ENCODE assay signal across 19 cellular contexts in genomic region chr5:62589504-62589903, GRCh38. TPM values are rescaled to one million over a fixed set of nuclear protein-coding genes. Genes with fewer than 3 reads are reported as not detected.
DNase-seq lines count a peak whose midpoint lies in the region; ATAC-seq, FAIRE-seq and TF ChIP-seq lines count a peak whose summit lies in the region.
"Had no signal": no experiment of that assay in that cellular context is flagged by ENCODE, and none has a peak within 500 bp of the region (broad histone marks: within the 10 kb centered on the region; RNA-seq: fewer than 3 reads in every experiment).

No MANE protein-coding gene starts in this region.

- no TSS peak for BruUV-seq in Panc1 (replicated peaks; lab: Mats Ljungman, UMichigan)

- no peak for FAIRE-seq in H1 (lab: Jason Lieb, UNC)
- FAIRE-seq: GM19239 had no signal

- H4K5ac ChIP-seq in H1 (ENCODE audit: insufficient read length, low read depth, low read length), result no peak overlapping the region

- H2BK15ac ChIP-seq in H1 (ENCODE audit: low read length), result no peak overlapping the region

- H2AFZ ChIP-seq in H1 (ENCODE audit: low read length), result no peak overlapping the region

- CTCF ChIA-PET in activated naive CD4-positive, alpha-beta T cell treated with anti-CD3 and anti-CD28 coated beads, Interleukin-2, amount 10 ng/mL, durations not matched to agents 7 days and 5 days (lab: Charles Lee), result no interaction called here
- CTCF ChIA-PET in Panc1 (lab: Charles Lee), result interaction anchor here (0.8 kb wide), 1 partner anchor 11 kb away, joined by 3 read pairs; the partner anchor contains the start of gene LRRC70
- CTCF ChIA-PET in H1 (lab: Charles Lee; ENCODE audit: partially characterized antibody), result interaction anchor here (0.7 to 2.3 kb wide), 3 partner anchors 16 to 161 kb away, joined by 3 to 8 read pairs (median 3); no protein-coding TSS in a partner anchor

- no peaks in the 10 kb centered on the region for H3K9me3 ChIP-seq in Panc1 (ENCODE audit: control insufficient read depth, insufficient read depth, low read depth, low read length)
- H3K9me3 ChIP-seq in H1 (ENCODE audit: insufficient read depth in 2 of 2, low read depth in 1 of 2, low read length in 1 of 2), result no peaks in the 10 kb centered on the region
- H3K9me3 ChIP-seq in prostate gland, result no peaks in the 10 kb centered on the region
- H3K9me3 ChIP-seq: SJCRH30 had no signal

- no peaks in the 10 kb centered on the region for H3K27me3 Mint-ChIP-seq in activated naive CD4-positive, alpha-beta T cell treated with anti-CD3 and anti-CD28 coated beads, Interleukin-2, amount 50 U/mL, for 24 hours
- no peaks in the 10 kb centered on the region for H3K27me3 Mint-ChIP-seq in activated naive CD4-positive, alpha-beta T cell treated with anti-CD3 and anti-CD28 coated beads, Interleukin-2, amount 10 ng/mL, durations not matched to agents 7 days and 5 days
- no peaks in the 10 kb centered on the region for H3K27me3 Mint-ChIP-seq in progenitor cell of endocrine pancreas

- H3K56ac ChIP-seq in H1 (replicated peaks; ENCODE audit: insufficient read length, low read depth, low read length), result no peak overlapping the region

- H2AK5ac ChIP-seq in H1 (ENCODE audit: low read depth, low read length), result no peak overlapping the region

- H3K14ac ChIP-seq in H1 (ENCODE audit: insufficient read length), result no peak overlapping the region

- H3K4me3 ChIP-seq in Panc1 (ENCODE audit: low read depth in 2 of 2, low read length in 2 of 2), result no peak overlapping the region
- H3K4me3 ChIP-seq in H1 (ENCODE audit: extremely low read depth in 1 of 4, insufficient read depth in 2 of 4, low read depth in 3 of 4, low read length in 4 of 4), result no peak overlapping the region
- H3K4me3 ChIP-seq in prostate gland, result no peak overlapping the region
- H3K4me3 ChIP-seq: SJCRH30 had no signal

- H2BK20ac ChIP-seq in H1 (ENCODE audit: low read length), result no peak overlapping the region

- no peak overlapping the region for H3K4me3 Mint-ChIP-seq in activated naive CD4-positive, alpha-beta T cell treated with anti-CD3 and anti-CD28 coated beads, Interleukin-2, amount 50 U/mL, for 24 hours
- H3K4me3 Mint-ChIP-seq in activated naive CD4-positive, alpha-beta T cell treated with anti-CD3 and anti-CD28 coated beads, Interleukin-2, amount 10 ng/mL, durations not matched to agents 7 days and 5 days, result no peak overlapping the region
- no peak overlapping the region for H3K4me3 Mint-ChIP-seq in progenitor cell of endocrine pancreas (ENCODE audit: low read depth)

- no peak overlapping the region for H3K27ac ChIP-seq in Panc1 (ENCODE audit: low read length)
- H3K27ac ChIP-seq in H1 (ENCODE audit: low read depth, low read length), result no peak overlapping the region
- no peak overlapping the region for H3K27ac ChIP-seq in prostate gland
- H3K27ac ChIP-seq: 22Rv1, SJCRH30 had no signal

- no peak for TF ChIP-seq EP300 in H1 (IDR thresholded peaks at IDR 0.05; ENCODE audit: borderline replicate concordance in 1 of 2, low read depth in 2 of 2, low read length in 2 of 2)

- no peak overlapping the region for H3K18ac ChIP-seq in H1 (ENCODE audit: extremely low read depth, low read length)

- no peak overlapping the region for H2BK5ac ChIP-seq in H1 (ENCODE audit: low read depth, low read length)

- H3K79me1 ChIP-seq in H1 (ENCODE audit: low read depth, low read length), result no peaks in the 10 kb centered on the region

- H3K27ac Mint-ChIP-seq in activated naive CD4-positive, alpha-beta T cell treated with anti-CD3 and anti-CD28 coated beads, Interleukin-2, amount 50 U/mL, for 24 hours, result peak overlapping the region; percentile 13
- no peak overlapping the region for H3K27ac Mint-ChIP-seq in activated naive CD4-positive, alpha-beta T cell treated with anti-CD3 and anti-CD28 coated beads, Interleukin-2, amount 10 ng/mL, durations not matched to agents 7 days and 5 days
- no peak overlapping the region for H3K27ac Mint-ChIP-seq in progenitor cell of endocrine pancreas

- no peak overlapping the region for H3K9ac ChIP-seq in H1 (replicated peaks in 1 of 4; ENCODE audit: extremely low read depth in 1 of 4, low read depth in 3 of 4, low read length in 3 of 4)

- H2BK12ac ChIP-seq in H1 (ENCODE audit: low read depth, low read length), result no peak overlapping the region

- no peak overlapping the region for H3K4ac ChIP-seq in H1 (replicated peaks; ENCODE audit: insufficient read length, low read depth, low read length)

- no peak for DNase-seq in activated naive CD4-positive, alpha-beta T cell treated with anti-CD3 and anti-CD28 coated beads, Interleukin-2, amount 10 ng/mL, durations not matched to agents 7 days and 5 days
- DNase-seq in Panc1 (ENCODE audit: low read depth, low spot score) (no peak), H1 (ENCODE audit: low read depth in 1 of 2, low spot score in 2 of 2) (no peak), epidermal melanocyte (ENCODE audit: insufficient read length, low spot score) (no peak), progenitor cell of endocrine pancreas (ENCODE audit: low spot score, unreplicated experiment) (no peak), prostate gland (ENCODE audit: low spot score) (no peak)
- DNase-seq: DMS79 treated with DMSO at 0.1 percent for 48 hours; KG1; NCI-H1417 treated with DMSO at 0.1 percent for 48 hours; NCI-H1930; NCI-H2171; NCI-H446 treated with DMSO at 0.1 percent for 48 hours; NCI-H748 treated with DMSO at 0.1 percent for 48 hours; NK-92 treated with Interleukin-12 subunit alpha and Interleukin-12 subunit beta, amount 100 ng/mL, for 24 hours had no signal

- ATAC-seq in Panc1 (no peak), GM19455 (IDR thresholded peaks at IDR 0.05; ENCODE audit: unreplicated experiment) (no peak)

- intact Hi-C loops in Panc1 (cut with micrococcal nuclease; ENCODE audit: unreplicated experiment), result no loop called here
- intact Hi-C loops in prostate gland (cut with DNase I), result no loop called here

- H3K4me1 ChIP-seq in Panc1 (ENCODE audit: control insufficient read depth, insufficient read depth, low read length), result no peaks in the 10 kb centered on the region
- H3K4me1 ChIP-seq in H1 (replicated peaks in 1 of 4; ENCODE audit: control insufficient read depth in 3 of 4, insufficient read depth in 4 of 4, low read length in 3 of 4), result peaks cover 0 to 5% (median 0%) of the 10 kb centered on the region in 4 experiments; a peak in 2 of 7 replicates
- no peaks in the 10 kb centered on the region for H3K4me1 ChIP-seq in prostate gland (replicated peaks)
- H3K4me1 ChIP-seq: SJCRH30 had no signal

- no peak overlapping the region for H4K8ac ChIP-seq in H1 (ENCODE audit: extremely low read depth, insufficient read depth, low read length)

- H2BK120ac ChIP-seq in H1 (replicated peaks; ENCODE audit: low read depth, low read length), result no peak overlapping the region

- no peak overlapping the region for H4K91ac ChIP-seq in H1 (replicated peaks; ENCODE audit: insufficient read length, low read length)

- TF ChIP-seq CTCF in Panc1 (IDR thresholded peaks at IDR 0.05) (peak; percentile 21; the same call in 1 of the 2 replicates), H1 (IDR thresholded peaks at IDR 0.05; ENCODE audit: control extremely low read depth in 1 of 3, insufficient read depth in 1 of 3, low read depth in 1 of 3, low read length in 3 of 3) (peak in 2 of 3 experiments; percentile 23 to 30; a peak in 2 of 4 replicates), progenitor cell of endocrine pancreas (IDR thresholded peaks at IDR 0.05; ENCODE audit: unreplicated experiment) (no peak), prostate gland (IDR thresholded peaks at IDR 0.05) (no peak)

- 97% methylated on average over 2 of the region's 2 CpGs; no CpG with 5 or more reads in 1 of the 2 experiments for WGBS in H1 (ENCODE audit: extremely low coverage in 1 of 2, insufficient coverage in 1 of 2, insufficient read length in 1 of 2, insufficient replicate concordance in 2 of 2, low coverage in 1 of 2, low lambda C conversion rate in 2 of 2, missing lambda C conversion rate in 1 of 2), 2 experiments
- 100% methylated on average over 2 of the region's 2 CpGs for WGBS in prostate gland

- no peaks in the 10 kb centered on the region for H3K23me2 ChIP-seq in H1 (ENCODE audit: low read depth, low read length)

- H3K79me2 ChIP-seq in H1 (ENCODE audit: control insufficient read depth in 1 of 2, insufficient read depth in 2 of 2, low read length in 2 of 2), result no peaks in the 10 kb centered on the region

- H3K36me3 ChIP-seq in Panc1 (ENCODE audit: control insufficient read depth, insufficient read depth, low read length), result no peaks in the 10 kb centered on the region
- H3K36me3 ChIP-seq in H1 (ENCODE audit: control insufficient read depth in 2 of 4, insufficient read depth in 4 of 4, low read length in 3 of 4), result peaks cover 0 to 3% (median 0%) of the 10 kb centered on the region in 4 experiments; a peak in 3 of 8 replicates
- H3K36me3 ChIP-seq in prostate gland, result no peaks in the 10 kb centered on the region

- no peaks in the 10 kb centered on the region for H3K9me3 Mint-ChIP-seq in activated naive CD4-positive, alpha-beta T cell treated with anti-CD3 and anti-CD28 coated beads, Interleukin-2, amount 50 U/mL, for 24 hours
- H3K9me3 Mint-ChIP-seq in activated naive CD4-positive, alpha-beta T cell treated with anti-CD3 and anti-CD28 coated beads, Interleukin-2, amount 10 ng/mL, durations not matched to agents 7 days and 5 days, result no peaks in the 10 kb centered on the region
- H3K9me3 Mint-ChIP-seq in progenitor cell of endocrine pancreas (ENCODE audit: low read depth), result no peaks in the 10 kb centered on the region

- no peak overlapping the region for H3K23ac ChIP-seq in H1 (ENCODE audit: insufficient read length)

- H3K36me3 Mint-ChIP-seq in activated naive CD4-positive, alpha-beta T cell treated with anti-CD3 and anti-CD28 coated beads, Interleukin-2, amount 50 U/mL, for 24 hours, result peaks cover 31% of the 10 kb centered on the region
- H3K36me3 Mint-ChIP-seq in activated naive CD4-positive, alpha-beta T cell treated with anti-CD3 and anti-CD28 coated beads, Interleukin-2, amount 10 ng/mL, durations not matched to agents 7 days and 5 days, result peaks cover 23% of the 10 kb centered on the region
- H3K36me3 Mint-ChIP-seq in progenitor cell of endocrine pancreas (ENCODE audit: insufficient read depth), result peaks cover 13% of the 10 kb centered on the region

- POLR2A ChIA-PET in Panc1 (lab: Charles Lee) (no interaction called here), H1 (lab: Charles Lee; ENCODE audit: partially characterized antibody) (interaction anchor here (0.6 kb wide), 1 partner anchor 49 kb away, joined by 3 read pairs; no protein-coding TSS in a partner anchor)

- no peaks in the 10 kb centered on the region for H3K27me3 ChIP-seq in Panc1 (ENCODE audit: control insufficient read depth, insufficient read depth, low read length)
- H3K27me3 ChIP-seq in H1 (replicated peaks in 1 of 4; ENCODE audit: control insufficient read depth in 3 of 4, extremely low read depth in 1 of 4, insufficient read depth in 3 of 4, low read length in 3 of 4), result no peaks in the 10 kb centered on the region
- no peaks in the 10 kb centered on the region for H3K27me3 ChIP-seq in prostate gland (replicated peaks; ENCODE audit: insufficient read depth)
- H3K27me3 ChIP-seq: SJCRH30 had no signal

- no peak overlapping the region for H3K4me2 ChIP-seq in H1 (ENCODE audit: insufficient read depth in 1 of 2, low read depth in 2 of 2, low read length in 2 of 2)

- H3K4me1 Mint-ChIP-seq in activated naive CD4-positive, alpha-beta T cell treated with anti-CD3 and anti-CD28 coated beads, Interleukin-2, amount 50 U/mL, for 24 hours, result peaks cover 19% of the 10 kb centered on the region
- peaks cover 12% of the 10 kb centered on the region for H3K4me1 Mint-ChIP-seq in activated naive CD4-positive, alpha-beta T cell treated with anti-CD3 and anti-CD28 coated beads, Interleukin-2, amount 10 ng/mL, durations not matched to agents 7 days and 5 days
- H3K4me1 Mint-ChIP-seq in progenitor cell of endocrine pancreas (ENCODE audit: low read depth), result peaks cover 9% of the 10 kb centered on the region

- TF ChIP-seq POLR2A in H1 (IDR thresholded peaks at IDR 0.05; ENCODE audit: control extremely low read depth in 1 of 2, low read depth in 2 of 2, low read length in 2 of 2) (no peak), prostate gland (IDR thresholded peaks at IDR 0.05) (no peak)

- peak; percentile 31 to 44; a peak in 3 of 4 replicates for TF ChIP-seq RAD21 in H1 (IDR thresholded peaks at IDR 0.05 in 1 of 2, conservative IDR thresholded peaks at IDR 0.05 in 1 of 2; ENCODE audit: low read depth in 2 of 2, low read length in 2 of 2)

- in situ Hi-C loops in Panc1 (cut with HindIII; ENCODE audit: low pct_unique_long_range_greater_than_20kb, low sequenced_read_pairs), result no loop called here

- H4K20me1 ChIP-seq in H1 (replicated peaks in 1 of 2; ENCODE audit: control insufficient read depth in 1 of 2, insufficient read depth in 2 of 2, low read length in 2 of 2), result no peaks in the 10 kb centered on the region

RNA-seq across cellular contexts. Expression of gene LRRC70, which starts 10.9 kb away (rescaled TPM):
- 0.13 TPM for total RNA-seq in Panc1 (2021; ENCODE audit: unreplicated experiment)
- polyA plus RNA-seq in Panc1 (2012; ENCODE audit: insufficient read length), result not detected
- total RNA-seq in H1 (2021; fragmentation: NEBNext Ultra II Directional; extraction: Animal tissue kit (Norgen Biotek cat#: 25700)), result 0.17 and 0.67 TPM in 2 replicates
- 0.16 and 0.62 TPM in 2 replicates for polyA plus RNA-seq in H1 (2011; rRNA removed)
- polyA plus RNA-seq in H1 (2011; cell fraction: cytosol; rRNA removed), result 0.25 TPM
- polyA plus RNA-seq in H1 (2011; cell fraction: nucleus; rRNA removed), result 0.44 TPM
- 0.09 to 0.30 TPM (median 0.10 TPM) in 4 replicates for polyA plus RNA-seq in H1 (2012, experiment 1 of 2)
- polyA plus RNA-seq in H1 (2012, experiment 2 of 2), result not detected
- polyA plus RNA-seq in H1 (2013, experiment 1 of 2), result 0.10 TPM
- 0.09 TPM for polyA plus RNA-seq in H1 (2013, experiment 2 of 2)
- 2.2 and 3.9 TPM in 2 replicates for polyA minus RNA-seq in H1 (2011; rRNA and poly(A)+ RNA removed)
- 1.5 TPM for polyA minus RNA-seq in H1 (2011; cell fraction: cytosol; rRNA and poly(A)+ RNA removed)
- polyA minus RNA-seq in H1 (2011; cell fraction: nucleus; rRNA and poly(A)+ RNA removed), result 12.8 TPM
- 0.75 and 0.77 TPM in 2 replicates for total RNA-seq in progenitor cell of endocrine pancreas
- total RNA-seq in prostate gland, result 1 to 10 TPM in 1 of 2 donors, under 1 TPM in 1; 0.36 to 3.1 TPM

Comparison
In these comparisons a context has a peak if more than half of its experiments do, and no peak if none do; other contexts are left out.
1. CTCF ChIP-seq: peak in Panc1 (single experiment) and H1 (2 of 3); none in progenitor cell of endocrine pancreas (single experiment) and prostate gland (0 of 4).